Comparison of ENCODE assay signal across 33 cellular contexts in the genomic region with DNA sequence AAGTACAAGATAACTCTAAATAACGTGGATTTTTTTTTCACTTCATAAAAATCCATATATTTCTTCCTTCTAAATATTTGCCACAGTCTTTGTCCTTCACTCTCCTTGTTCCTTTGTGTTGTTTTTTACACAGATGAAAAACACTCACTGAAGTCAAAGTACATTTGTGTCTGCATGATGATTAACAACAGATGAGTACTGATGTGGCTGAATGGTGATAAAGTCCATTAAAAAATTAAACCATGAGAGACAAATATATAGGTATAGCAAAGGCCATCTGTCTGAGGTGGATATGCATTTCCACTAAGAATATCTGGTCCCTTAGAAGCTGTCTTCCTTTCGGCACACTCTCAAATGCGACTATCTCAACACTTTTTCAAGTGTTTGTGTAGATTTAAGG.
"Had no signal": no experiment of that assay in that cellular context is flagged by ENCODE, and none has a peak within 500 bp of the region (broad histone marks: within the 10 kb centered on the region; RNA-seq: fewer than 3 reads in every experiment).

No MANE protein-coding gene starts in this region.

- H3K27me3 ChIP-seq: adrenal gland, ascending aorta, body of pancreas, brain microvascular endothelial cell, breast epithelium, cardiac muscle cell had no signal

- H3K4me1 ChIP-seq: adrenal gland, ascending aorta, body of pancreas, breast epithelium had no signal

- H3K36me3 ChIP-seq: adrenal gland, ascending aorta, brain microvascular endothelial cell, breast epithelium, cardiac muscle cell had no signal

- ATAC-seq: activated naive CD4-positive, alpha-beta T cell treated with anti-CD3 and anti-CD28 coated beads, Interleukin-2, amount 50 U/mL, for 72 hours; activated naive CD8-positive, alpha-beta T cell treated with anti-CD3 and anti-CD28 coated beads, Interleukin-2, amount 50 U/mL, for 24 hours; activated T-cell treated with anti-CD3 and anti-CD28 coated beads, Interleukin-2, amount 50 U/mL, for 4 hours; activated T-cell treated with anti-CD3 and anti-CD28 coated beads, Interleukin-2, amount 50 U/mL, for 72 hours; activated T-helper 17 cell treated with anti-CD3 and anti-CD28 coated beads, Interleukin-2, amount 50 U/mL, for 72 hours; body of pancreas had no signal

- DNase-seq: activated effector memory CD4-positive, alpha-beta T cell treated with anti-CD3 and anti-CD28 coated beads, Interleukin-2, amount 50 U/mL, for 16 hours; activated effector memory CD4-positive, alpha-beta T cell treated with Interleukin-2 at 50 U/mL for 16 hours; activated gamma-delta T cell; activated gamma-delta T cell treated with Interleukin-2 at 50 U/mL for 16 hours; activated naive CD4-positive, alpha-beta T cell; activated naive CD4-positive, alpha-beta T cell treated with anti-CD3 and anti-CD28 coated beads for 36 hours; activated naive CD4-positive, alpha-beta T cell treated with anti-CD3 and anti-CD28 coated beads, Interleukin-2, amount 10 ng/mL, durations not matched to agents 7 days and 5 days; activated naive CD4-positive, alpha-beta T cell treated with anti-CD3 and anti-CD28 coated beads, Interleukin-2, amount 50 U/mL, for 16 hours; activated naive CD4-positive, alpha-beta T cell treated with Interleukin-2 at 50 U/mL for 16 hours; activated naive CD8-positive, alpha-beta T cell treated with anti-CD3 and anti-CD28 coated beads for 36 hours; activated naive CD8-positive, alpha-beta T cell treated with anti-CD3 and anti-CD28 coated beads, Interleukin-2, amount 10 ng/mL, durations not matched to agents 7 days and 5 days; activated naive CD8-positive, alpha-beta T cell treated with anti-CD3 and anti-CD28 coated beads, Interleukin-2, amount 50 U/mL, for 24 hours; activated T-cell treated with anti-CD3 and anti-CD28 coated beads, Interleukin-2, amount 50 U/mL, for 4 hours; activated T-cell treated with anti-CD3 and anti-CD28 coated beads, Interleukin-2, amount 50 U/mL, for 48 hours; activated T-cell treated with anti-CD3 and anti-CD28 coated beads, Interleukin-2, amount 50 U/mL, for 72 hours; adrenal gland; amniotic stem cell; amygdala; anterior cingulate cortex; aorta; body of pancreas; brain microvascular endothelial cell; caudate nucleus; central memory CD4-positive, alpha-beta T cell; cerebellar nuclear complex had no signal

- H3K9me3 ChIP-seq: adrenal gland, ascending aorta, body of pancreas, breast epithelium had no signal

- H3K4me3 ChIP-seq: adrenal gland, ascending aorta, body of pancreas, breast epithelium, cardiac muscle cell had no signal

- FAIRE-seq: astrocyte, bronchial epithelial cell, colon had no signal

- H3K27ac ChIP-seq: adrenal gland, ascending aorta, body of pancreas, brain microvascular endothelial cell, breast epithelium, cardiac muscle cell had no signal
